8 cellular contexts compared by ENCODE assay signal in genomic region chr15:64009798-64010241, GRCh38. TPM values are rescaled to one million over a fixed set of nuclear protein-coding genes. Genes with fewer than 3 reads are reported as not detected.
A peak's percentile ranks its signal among the peaks of the same experiment; 100 is the strongest.
DNase-seq lines count a peak whose midpoint lies in the region; ATAC-seq, FAIRE-seq and TF ChIP-seq lines count a peak whose summit lies in the region.

No MANE protein-coding gene starts in this region.

- no peak overlapping the region for H3K4ac ChIP-seq in mesenchymal stem cell (ENCODE audit: low read depth in 1 of 2, low read length in 2 of 2)

- no peaks in the 10 kb centered on the region for H3K27me3 Mint-ChIP-seq in T-helper 17 cell

- no peak overlapping the region for H3K9ac ChIP-seq in mesenchymal stem cell (ENCODE audit: low read length)

- H3K36me3 Mint-ChIP-seq in T-helper 17 cell (ENCODE audit: low read depth), result no peaks in the 10 kb centered on the region

- H3K27ac Mint-ChIP-seq in T-helper 17 cell, result peak overlapping the region; percentile 97

- FAIRE-seq in bronchial epithelial cell (lab: Jason Lieb, UNC), result peak; percentile 62

- WGBS in mesenchymal stem cell, result 80% methylated on average over 3 of the region's 3 CpGs

- H4K91ac ChIP-seq in mesenchymal stem cell (ENCODE audit: low read length), result no peak overlapping the region

- H3K4me3 ChIP-seq in bronchial epithelial cell (ENCODE audit: low read depth, low read length) (no peak overlapping the region), mesenchymal stem cell (ENCODE audit: insufficient read depth in 1 of 2, low read depth in 1 of 2, low read length in 2 of 2) (no peak overlapping the region)

- H3K36me3 ChIP-seq in bronchial epithelial cell (ENCODE audit: control insufficient read depth, insufficient read depth, low read length) (no peaks in the 10 kb centered on the region), mesenchymal stem cell (ENCODE audit: control insufficient read depth in 1 of 2, insufficient read depth in 2 of 2, low read depth in 1 of 2, low read length in 2 of 2) (no peaks in the 10 kb centered on the region)

- peak overlapping the region; percentile 60 for H3K4me3 Mint-ChIP-seq in T-helper 17 cell

- H3K4me2 ChIP-seq in mesenchymal stem cell (ENCODE audit: low read length, poor library complexity, severe bottlenecking), result no peak overlapping the region

- no peak overlapping the region for H2BK120ac ChIP-seq in mesenchymal stem cell (ENCODE audit: low read depth, low read length)

- no peak overlapping the region for H2AFZ ChIP-seq in mesenchymal stem cell (ENCODE audit: low read depth, low read length)

- H2AK5ac ChIP-seq in mesenchymal stem cell (ENCODE audit: low read length, severe bottlenecking), result no peak overlapping the region

- peaks cover 32% of the 10 kb centered on the region for H3K4me1 Mint-ChIP-seq in T-helper 17 cell

- peaks cover 15% of the 10 kb centered on the region for H3K4me1 ChIP-seq in mesenchymal stem cell (ENCODE audit: control insufficient read depth, insufficient read depth, low read depth, low read length)

- H4K8ac ChIP-seq in mesenchymal stem cell (ENCODE audit: low read length), result no peak overlapping the region

- H2BK15ac ChIP-seq in mesenchymal stem cell (ENCODE audit: low read depth, poor library complexity, severe bottlenecking), result no peak overlapping the region

- no peaks in the 10 kb centered on the region for H3K79me1 ChIP-seq in mesenchymal stem cell (replicated peaks; ENCODE audit: low read length, poor library complexity, severe bottlenecking)

- no peaks in the 10 kb centered on the region for H3K27me3 ChIP-seq in bronchial epithelial cell (ENCODE audit: control insufficient read depth, insufficient read depth, low read length)
- H3K27me3 ChIP-seq in mesenchymal stem cell (ENCODE audit: control insufficient read depth in 1 of 2, insufficient read depth in 1 of 2, low read length in 2 of 2), result peaks cover 0 to 24% of the 10 kb centered on the region in 2 experiments

- H3K18ac ChIP-seq in mesenchymal stem cell (ENCODE audit: low read depth in 1 of 2, low read length in 2 of 2), result no peak overlapping the region

- DNase-seq in T-helper 17 cell (peak in 1 of 3 donors; percentile 19), bronchial epithelial cell (ENCODE audit: low read depth) (peak; percentile 90), middle frontal gyrus (ENCODE audit: extremely low spot score, low spot score) (no peak), mesenchymal stem cell (no peak), Ammon's horn (ENCODE audit: low spot score) (no peak)
- peak in 2 of 3 donors; percentile 23 to 24 for DNase-seq in stimulated activated CD4-positive, alpha-beta T cell treated with anti-CD3 and anti-CD28 coated beads, TNF-alpha, amount 100 ng/mL, for 1 hour (ENCODE audit: low read depth in 3 of 3, low spot score in 1 of 3)

- no peak overlapping the region for H3K27ac ChIP-seq in mesenchymal stem cell (ENCODE audit: low read length, poor library complexity, severe bottlenecking)

- no peak overlapping the region for H2BK12ac ChIP-seq in mesenchymal stem cell (ENCODE audit: low read length in 2 of 2)

- H3K14ac ChIP-seq in mesenchymal stem cell (ENCODE audit: low read length in 2 of 2), result no peak overlapping the region

- TF ChIP-seq CTCF in bronchial epithelial cell (IDR thresholded peaks at IDR 0.05; ENCODE audit: insufficient read depth, low read length, severe bottlenecking), result no peak

- H3K9me3 ChIP-seq in T-helper 17 cell (ENCODE audit: control insufficient read depth, low read length, poor library complexity, severe bottlenecking) (no peaks in the 10 kb centered on the region), mesenchymal stem cell (ENCODE audit: control insufficient read depth, low read length) (no peaks in the 10 kb centered on the region)

- H2BK5ac ChIP-seq in mesenchymal stem cell (ENCODE audit: low read depth, low read length, poor library complexity, severe bottlenecking), result no peak overlapping the region

- peak; percentile 53 for ATAC-seq in GM21619 (IDR thresholded peaks at IDR 0.05; ENCODE audit: unreplicated experiment)
- peak; percentile 12 for ATAC-seq in T-helper 17 cell
- ATAC-seq in HG03139 (IDR thresholded peaks at IDR 0.05; ENCODE audit: unreplicated experiment), result no peak

- no peak overlapping the region for H3K23ac ChIP-seq in mesenchymal stem cell (ENCODE audit: low read length in 2 of 2)

RNA-seq across cellular contexts. Expression of gene DAPK2, which starts 36.5 kb away (rescaled TPM):
- 1 to 10 TPM; 1.6 to 2.7 TPM for total RNA-seq in T-helper 17 cell
- total RNA-seq in bronchial epithelial cell, result 0.53 and 3.3 TPM in 2 replicates
- 0.10 TPM for polyA plus RNA-seq in mesenchymal stem cell (2013, experiment 1 of 2)
- polyA plus RNA-seq in mesenchymal stem cell (2013, experiment 2 of 2), result 0.12 TPM

Comparison
In these comparisons a context has a peak if more than half of its experiments do, and no peak if none do; other contexts are left out.
1. DNase-seq: peak in bronchial epithelial cell (single experiment) and stimulated activated CD4-positive, alpha-beta T cell treated with anti-CD3 and anti-CD28 coated beads, TNF-alpha, amount 100 ng/mL, for 1 hour (2 of 3); none in middle frontal gyrus (single experiment), mesenchymal stem cell (single experiment) and Ammon's horn (single experiment).